In genomic region chr17:74444406-74444805, GRCh38 we compare ENCODE assay signal across 12 cellular contexts. TPM values are rescaled to one million over a fixed set of nuclear protein-coding genes. Genes with fewer than 3 reads are reported as not detected.
DNase-seq lines count a peak whose midpoint lies in the region; ATAC-seq, FAIRE-seq and TF ChIP-seq lines count a peak whose summit lies in the region.
"Had no signal": no experiment of that assay in that cellular context is flagged by ENCODE, and none has a peak within 500 bp of the region (broad histone marks: within the 10 kb centered on the region; RNA-seq: fewer than 3 reads in every experiment).

No MANE protein-coding gene starts in this region.

- H3K27ac ChIP-seq in WERI-Rb-1: no peak overlapping the region

- no peaks in the 10 kb centered on the region for H3K27me3 ChIP-seq in WERI-Rb-1 (ENCODE audit: insufficient read depth, low read depth, severe bottlenecking)

- peaks cover 53% of the 10 kb centered on the region for H3K4me1 Mint-ChIP-seq in osteocyte (ENCODE audit: unreplicated experiment)
- peaks cover 5 to 8% of the 10 kb centered on the region in 2 donors for H3K4me1 Mint-ChIP-seq in immature natural killer cell
- no peaks in the 10 kb centered on the region for H3K4me1 Mint-ChIP-seq in activated T-helper 1 cell treated with anti-CD3 and anti-CD28 coated beads, Interleukin-12 subunit alpha, Interleukin-12 subunit beta, Interleukin-2, Interleukin-4 antibody, amounts not matched to agents 30 ng/mL and 10 ng/mL and 1 ng/mL, durations not matched to agents 14 hours and 24 hours and 36 hours (ENCODE audit: low read depth)

- intact Hi-C loops in left ventricle myocardium superior (cut with micrococcal nuclease): no loop called here
- intact Hi-C loops in activated T-helper 1 cell treated with anti-CD3 and anti-CD28 coated beads, Interleukin-12 subunit alpha, Interleukin-12 subunit beta, Interleukin-2, Interleukin-4 antibody, amounts not matched to agents 30 ng/mL and 10 ng/mL and 1 ng/mL, durations not matched to agents 14 hours and 24 hours and 36 hours (cut with micrococcal nuclease): no loop called here

- peaks cover 16% of the 10 kb centered on the region for H3K36me3 Mint-ChIP-seq in osteocyte (ENCODE audit: unreplicated experiment)
- no peaks in the 10 kb centered on the region for H3K36me3 Mint-ChIP-seq in immature natural killer cell
- peaks cover 2% of the 10 kb centered on the region for H3K36me3 Mint-ChIP-seq in activated T-helper 1 cell treated with anti-CD3 and anti-CD28 coated beads, Interleukin-12 subunit alpha, Interleukin-12 subunit beta, Interleukin-2, Interleukin-4 antibody, amounts not matched to agents 30 ng/mL and 10 ng/mL and 1 ng/mL, durations not matched to agents 14 hours and 24 hours and 36 hours (ENCODE audit: low read depth)

- H3K4me3 ChIP-seq in WERI-Rb-1 (ENCODE audit: low read depth, low read length): no peak overlapping the region

- TF ChIP-seq CTCF in WERI-Rb-1 (IDR thresholded peaks at IDR 0.05; ENCODE audit: low read depth, low read length) (no peak), osteocyte (IDR thresholded peaks at IDR 0.05) (no peak)

- H3K4me3 Mint-ChIP-seq in osteocyte (ENCODE audit: unreplicated experiment): no peak overlapping the region
- H3K4me3 Mint-ChIP-seq in immature natural killer cell: no peak overlapping the region
- no peak overlapping the region for H3K4me3 Mint-ChIP-seq in activated T-helper 1 cell treated with anti-CD3 and anti-CD28 coated beads, Interleukin-12 subunit alpha, Interleukin-12 subunit beta, Interleukin-2, Interleukin-4 antibody, amounts not matched to agents 30 ng/mL and 10 ng/mL and 1 ng/mL, durations not matched to agents 14 hours and 24 hours and 36 hours

- H3K9me3 Mint-ChIP-seq in osteocyte (ENCODE audit: unreplicated experiment) (no peaks in the 10 kb centered on the region), immature natural killer cell (peaks cover 0 to 5% (median 2%) of the 10 kb centered on the region in 6 donors)
- no peaks in the 10 kb centered on the region for H3K9me3 Mint-ChIP-seq in activated T-helper 1 cell treated with anti-CD3 and anti-CD28 coated beads, Interleukin-12 subunit alpha, Interleukin-12 subunit beta, Interleukin-2, Interleukin-4 antibody, amounts not matched to agents 30 ng/mL and 10 ng/mL and 1 ng/mL, durations not matched to agents 14 hours and 24 hours and 36 hours

- no peaks in the 10 kb centered on the region for H3K9me3 ChIP-seq in WERI-Rb-1 (ENCODE audit: severe bottlenecking)

- H3K27ac Mint-ChIP-seq in osteocyte (ENCODE audit: unreplicated experiment) (peak overlapping the region; percentile 73), immature natural killer cell (no peak overlapping the region)
- H3K27ac Mint-ChIP-seq in activated T-helper 1 cell treated with anti-CD3 and anti-CD28 coated beads, Interleukin-12 subunit alpha, Interleukin-12 subunit beta, Interleukin-2, Interleukin-4 antibody, amounts not matched to agents 30 ng/mL and 10 ng/mL and 1 ng/mL, durations not matched to agents 14 hours and 24 hours and 36 hours: no peak overlapping the region

- peak; percentile 38 for ATAC-seq in left ventricle myocardium superior
- no peak for ATAC-seq in HG03521 (IDR thresholded peaks at IDR 0.05; ENCODE audit: unreplicated experiment)

- H3K36me3 ChIP-seq in WERI-Rb-1: peaks cover 8% of the 10 kb centered on the region

- DNase-seq in Ammon's horn (ENCODE audit: low spot score): peak; percentile 57
- DNase-seq in WERI-Rb-1: peak; percentile 44
- DNase-seq in left ventricle myocardium superior: peak; percentile 73
- no peak for DNase-seq in osteocyte (ENCODE audit: extremely low spot score, unreplicated experiment)
- no peak for DNase-seq in immature natural killer cell
- no peak for DNase-seq in activated T-helper 1 cell treated with anti-CD3 and anti-CD28 coated beads, Interleukin-12 subunit alpha, Interleukin-12 subunit beta, Interleukin-2, Interleukin-4 antibody, amounts not matched to agents 30 ng/mL and 10 ng/mL and 1 ng/mL, durations not matched to agents 14 hours and 24 hours and 36 hours (ENCODE audit: low spot score)
- DNase-seq in HTR-8/SVneo (ENCODE audit: insufficient read length, low spot score): no peak
- DNase-seq: ACHN, NCI-H1694 treated with DMSO at 0.1 percent for 48 hours had no signal

- no peaks in the 10 kb centered on the region for H3K27me3 Mint-ChIP-seq in osteocyte (ENCODE audit: unreplicated experiment)
- H3K27me3 Mint-ChIP-seq in immature natural killer cell (ENCODE audit: low read depth in 3 of 3): peaks cover 2% of the 10 kb centered on the region in 3 donors
- no peaks in the 10 kb centered on the region for H3K27me3 Mint-ChIP-seq in activated T-helper 1 cell treated with anti-CD3 and anti-CD28 coated beads, Interleukin-12 subunit alpha, Interleukin-12 subunit beta, Interleukin-2, Interleukin-4 antibody, amounts not matched to agents 30 ng/mL and 10 ng/mL and 1 ng/mL, durations not matched to agents 14 hours and 24 hours and 36 hours (ENCODE audit: insufficient read depth)

- FAIRE-seq in HTR-8/SVneo (lab: Jason Lieb, UNC): no peak
- FAIRE-seq: keratinocyte had no signal

RNA-seq across cellular contexts. Expression of gene GPRC5C, which starts 12.5 kb away (rescaled TPM):
- 34.4 TPM for total RNA-seq in left ventricle myocardium superior
- total RNA-seq in osteocyte: 44.4 and 56.4 TPM in 2 replicates
- polyA plus RNA-seq in immature natural killer cell: 1 to 10 TPM in 1 of 3 donors, under 1 TPM in 1, not detected in 1; 0.89 to 3.2 TPM
- 0.86 TPM in 1 of 2 replicates, not detected in the other for total RNA-seq in activated T-helper 1 cell treated with anti-CD3 and anti-CD28 coated beads, Interleukin-12 subunit alpha, Interleukin-12 subunit beta, Interleukin-2, Interleukin-4 antibody, amounts not matched to agents 30 ng/mL and 10 ng/mL and 1 ng/mL, durations not matched to agents 14 hours and 24 hours and 36 hours

RNA-seq across cellular contexts. Expression of gene CD300A, which starts 22.0 kb away (rescaled TPM):
- 1.9 TPM for total RNA-seq in left ventricle myocardium superior
- not detected in 2 replicates for total RNA-seq in osteocyte
- polyA plus RNA-seq in immature natural killer cell: 100 to 1,000 TPM; 357 to 514 (median 505) TPM
- total RNA-seq in activated T-helper 1 cell treated with anti-CD3 and anti-CD28 coated beads, Interleukin-12 subunit alpha, Interleukin-12 subunit beta, Interleukin-2, Interleukin-4 antibody, amounts not matched to agents 30 ng/mL and 10 ng/mL and 1 ng/mL, durations not matched to agents 14 hours and 24 hours and 36 hours: 9.8 and 10.4 TPM in 2 replicates
- total RNA-seq: Daoy had no signal

Comparison
In these comparisons a context has a peak if more than half of its experiments do, and no peak if none do; other contexts are left out.
1. DNase-seq: peak in Ammon's horn (single experiment), WERI-Rb-1 (single experiment) and left ventricle myocardium superior (single experiment); none in osteocyte (single experiment), immature natural killer cell (0 of 3), activated T-helper 1 cell treated with anti-CD3 and anti-CD28 coated beads, Interleukin-12 subunit alpha, Interleukin-12 subunit beta, Interleukin-2, Interleukin-4 antibody, amounts not matched to agents 30 ng/mL and 10 ng/mL and 1 ng/mL, durations not matched to agents 14 hours and 24 hours and 36 hours (single experiment) and HTR-8/SVneo (single experiment).
2. RNA of gene GPRC5C, which starts 12.5 kb away (total RNA-seq): 44.4 to 56.4 TPM in osteocyte and 34.4 TPM in left ventricle myocardium superior (single experiment); 0.86 TPM in activated T-helper 1 cell treated with anti-CD3 and anti-CD28 coated beads, Interleukin-12 subunit alpha, Interleukin-12 subunit beta, Interleukin-2, Interleukin-4 antibody, amounts not matched to agents 30 ng/mL and 10 ng/mL and 1 ng/mL, durations not matched to agents 14 hours and 24 hours and 36 hours; every median in the first group is over 10 times any median in the second.